Comparison of ENCODE assay signal across 8 cellular contexts in genomic region chr6:169589699-169590257, GRCh38.
DNase-seq lines count a peak whose midpoint lies in the region; ATAC-seq, FAIRE-seq and TF ChIP-seq lines count a peak whose summit lies in the region.

No MANE protein-coding gene starts in this region.

- CTCF ChIA-PET in SK-N-SH (lab: Yijun Ruan, JAX): no interaction called here

- H3K36me3 ChIP-seq in vagina (no peaks in the 10 kb centered on the region), SK-N-SH (replicated peaks in 1 of 2; ENCODE audit: control insufficient read depth in 1 of 2, insufficient read depth in 2 of 2, low read length in 1 of 2) (peaks cover 0 to 4% of the 10 kb centered on the region in 2 experiments)

- H3K27ac ChIP-seq in vagina (no peak overlapping the region), SK-N-SH (ENCODE audit: low read depth in 2 of 2, low read length in 1 of 2) (no peak overlapping the region)

- no peaks in the 10 kb centered on the region for H3K9me3 ChIP-seq in vagina
- H3K9me3 ChIP-seq in SK-N-SH: no peaks in the 10 kb centered on the region

- no peaks in the 10 kb centered on the region for H3K79me2 ChIP-seq in SK-N-SH (ENCODE audit: insufficient read depth)

- H3K27me3 ChIP-seq in vagina (no peaks in the 10 kb centered on the region), SK-N-SH (ENCODE audit: insufficient read depth) (no peaks in the 10 kb centered on the region)

- no peaks in the 10 kb centered on the region for H3K9me2 ChIP-seq in SK-N-SH

- TF ChIP-seq RAD21 in SK-N-SH (IDR thresholded peaks at IDR 0.05; ENCODE audit: low read length): no peak

- H2AFZ ChIP-seq in SK-N-SH (ENCODE audit: low read depth): no peak overlapping the region

- H4K20me1 ChIP-seq in SK-N-SH (ENCODE audit: insufficient read depth): no peaks in the 10 kb centered on the region

- 86% methylated on average over 6 of the region's 6 CpGs for WGBS in SK-N-SH (ENCODE audit: low lambda C conversion rate)

- intact Hi-C loops in vagina (cut with DNase I): no loop called here

- FAIRE-seq in HTR-8/SVneo (lab: Jason Lieb, UNC): no peak

- POLR2A ChIA-PET in SK-N-SH (lab: Yijun Ruan, JAX): no interaction called here

- no peak overlapping the region for H3K4me3 ChIP-seq in foreskin fibroblast (ENCODE audit: low read depth in 1 of 2, low read length in 2 of 2)
- H3K4me3 ChIP-seq in vagina: no peak overlapping the region
- H3K4me3 ChIP-seq in SK-N-SH (ENCODE audit: low read depth in 2 of 2, low read length in 1 of 2): no peak overlapping the region

- no peak overlapping the region for H3K4me2 ChIP-seq in SK-N-SH

- H3F3A ChIP-seq in SK-N-SH (replicated peaks; ENCODE audit: insufficient read depth): peaks cover 8% of the 10 kb centered on the region

- peak; percentile 22 for DNase-seq in NCI-H345 treated with DMSO at 0.1 percent for 48 hours (lab: John Stamatoyannopoulos, UW; ENCODE audit: unreplicated experiment)
- DNase-seq in foreskin fibroblast: peak; percentile 12 to 22
- no peak for DNase-seq in SK-N-DZ (ENCODE audit: low spot score)
- no peak for DNase-seq in vagina (ENCODE audit: extremely low spot score in 2 of 2)
- no peak for DNase-seq in SK-N-SH
- DNase-seq in HTR-8/SVneo (ENCODE audit: insufficient read length, low spot score): no peak

- no peak for TF ChIP-seq CTCF in foreskin fibroblast (IDR thresholded peaks at IDR 0.05; ENCODE audit: low read depth, low read length)
- no peak for TF ChIP-seq CTCF in vagina (IDR thresholded peaks at IDR 0.05)
- TF ChIP-seq CTCF in SK-N-SH (IDR thresholded peaks at IDR 0.05): no peak

- H3K9ac ChIP-seq in SK-N-SH: no peak overlapping the region

- ATAC-seq in GM18861 (IDR thresholded peaks at IDR 0.05; ENCODE audit: unreplicated experiment) (peak; percentile 62), HG02588 (IDR thresholded peaks at IDR 0.05; ENCODE audit: unreplicated experiment) (peak; percentile 76)

- TF ChIP-seq EP300 in SK-N-SH (IDR thresholded peaks at IDR 0.05; ENCODE audit: borderline replicate concordance in 1 of 2, low read depth in 1 of 2, low read length in 1 of 2): no peak

- H3K4me1 ChIP-seq in vagina (no peaks in the 10 kb centered on the region), SK-N-SH (ENCODE audit: control insufficient read depth in 1 of 2, insufficient read depth in 2 of 2, low read depth in 1 of 2, low read length in 1 of 2) (peaks cover 0 to 7% of the 10 kb centered on the region in 2 experiments; a peak in 2 of 4 replicates)

- TF ChIP-seq POLR2A in vagina (IDR thresholded peaks at IDR 0.05): no peak

TF ChIP-seq in SK-N-SH, 30 proteins besides CTCF, POLR2A, EP300 and RAD21:
- no peak for TF ChIP-seq MXI1 (IDR thresholded peaks at IDR 0.05; ENCODE audit: low read depth, low read length)
- no peak for TF ChIP-seq GATA2 (CRISPR knock-in tag; IDR thresholded peaks at IDR 0.05)
- TF ChIP-seq MAX (IDR thresholded peaks at IDR 0.05; ENCODE audit: low read depth): no peak
- no peak for TF ChIP-seq FOSL2 (IDR thresholded peaks at IDR 0.05; ENCODE audit: borderline replicate concordance, low read depth)
- TF ChIP-seq, protein P1, sequence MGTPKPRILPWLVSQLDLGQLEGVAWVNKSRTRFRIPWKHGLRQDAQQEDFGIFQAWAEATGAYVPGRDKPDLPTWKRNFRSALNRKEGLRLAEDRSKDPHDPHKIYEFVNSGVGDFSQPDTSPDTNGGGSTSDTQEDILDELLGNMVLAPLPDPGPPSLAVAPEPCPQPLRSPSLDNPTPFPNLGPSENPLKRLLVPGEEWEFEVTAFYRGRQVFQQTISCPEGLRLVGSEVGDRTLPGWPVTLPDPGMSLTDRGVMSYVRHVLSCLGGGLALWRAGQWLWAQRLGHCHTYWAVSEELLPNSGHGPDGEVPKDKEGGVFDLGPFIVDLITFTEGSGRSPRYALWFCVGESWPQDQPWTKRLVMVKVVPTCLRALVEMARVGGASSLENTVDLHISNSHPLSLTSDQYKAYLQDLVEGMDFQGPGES (IDR thresholded peaks at IDR 0.05; ENCODE audit: low read depth, low read length): no peak
- TF ChIP-seq, protein P2, sequence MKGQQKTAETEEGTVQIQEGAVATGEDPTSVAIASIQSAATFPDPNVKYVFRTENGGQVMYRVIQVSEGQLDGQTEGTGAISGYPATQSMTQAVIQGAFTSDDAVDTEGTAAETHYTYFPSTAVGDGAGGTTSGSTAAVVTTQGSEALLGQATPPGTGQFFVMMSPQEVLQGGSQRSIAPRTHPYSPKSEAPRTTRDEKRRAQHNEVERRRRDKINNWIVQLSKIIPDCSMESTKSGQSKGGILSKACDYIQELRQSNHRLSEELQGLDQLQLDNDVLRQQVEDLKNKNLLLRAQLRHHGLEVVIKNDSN (IDR thresholded peaks at IDR 0.05; ENCODE audit: borderline replicate concordance, low read depth): no peak
- TF ChIP-seq EZH2phosphoT487 (IDR thresholded peaks at IDR 0.05; ENCODE audit: borderline replicate concordance, low read depth): no peak
- no peak for TF ChIP-seq PBX3 (IDR thresholded peaks at IDR 0.05)
- TF ChIP-seq ZBTB33 (IDR thresholded peaks at IDR 0.05; ENCODE audit: borderline replicate concordance, low read depth): no peak
- no peak for TF ChIP-seq USF2 (IDR thresholded peaks at IDR 0.05; ENCODE audit: borderline replicate concordance, low read depth, low read length)
- TF ChIP-seq RFX5 (IDR thresholded peaks at IDR 0.05; ENCODE audit: low read length): no peak
- no peak for TF ChIP-seq NFIC (IDR thresholded peaks at IDR 0.05; ENCODE audit: borderline replicate concordance)
- TF ChIP-seq ELF1 (IDR thresholded peaks at IDR 0.05): no peak
- no peak for TF ChIP-seq REST (IDR thresholded peaks at IDR 0.05; ENCODE audit: low read depth, low read length)

Comparison
In these comparisons a context has a peak if more than half of its experiments do, and no peak if none do; other contexts are left out.
1. DNase-seq: peak in NCI-H345 treated with DMSO at 0.1 percent for 48 hours (single experiment) and foreskin fibroblast (2 of 2); none in SK-N-DZ (single experiment), vagina (0 of 2), SK-N-SH (single experiment) and HTR-8/SVneo (single experiment).